In the genomic region with DNA sequence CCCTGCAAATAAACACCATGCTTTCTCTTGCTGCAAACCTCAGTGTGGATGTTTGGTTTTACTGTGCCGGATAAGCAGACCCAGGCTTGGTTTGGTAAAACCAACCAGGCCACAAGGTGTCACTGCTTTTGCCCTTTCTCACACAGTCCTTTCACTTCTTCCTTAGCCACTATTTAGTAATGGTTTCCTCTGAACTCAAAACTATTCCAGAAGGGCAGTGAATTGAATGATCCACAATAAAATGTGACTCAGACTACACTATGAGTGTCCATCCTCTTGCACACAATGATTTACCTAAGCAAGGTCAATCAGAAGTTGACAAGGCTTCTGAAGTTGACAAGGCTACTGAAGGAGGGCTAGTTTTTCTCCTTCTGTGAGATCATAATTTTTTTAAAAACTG, we compare ENCODE assay signal across 9 cellular contexts.
DNase-seq lines count a peak whose midpoint lies in the region; ATAC-seq and TF ChIP-seq lines count a peak whose summit lies in the region.
"Had no signal": no experiment of that assay in that cellular context is flagged by ENCODE, and none has a peak within 500 bp of the region (broad histone marks: within the 10 kb centered on the region; RNA-seq: fewer than 3 reads in every experiment).

No MANE protein-coding gene starts in this region.

- no peak overlapping the region for H4K5ac ChIP-seq in mesendoderm (ENCODE audit: low read length)

- H3K79me2 ChIP-seq in mesendoderm (ENCODE audit: control insufficient read depth, insufficient read depth, low read length) = no peaks in the 10 kb centered on the region

- ATAC-seq in HG03354 (IDR thresholded peaks at IDR 0.05; ENCODE audit: poor library complexity, severe bottlenecking, unreplicated experiment) = peak; percentile 62
- ATAC-seq in HG02642 (IDR thresholded peaks at IDR 0.05; ENCODE audit: poor library complexity, unreplicated experiment) = no peak

- intact Hi-C loops in ascending aorta (cut with DNase I) = loop anchor here (1.0 kb wide), 1 partner anchor 239 kb away; no protein-coding TSS in a partner anchor

- H3K79me1 ChIP-seq in mesendoderm (ENCODE audit: low read length) = no peaks in the 10 kb centered on the region

- H3K4me2 ChIP-seq in mesendoderm (ENCODE audit: low read length) = no peak overlapping the region

- H2BK120ac ChIP-seq in mesendoderm (ENCODE audit: low read depth, low read length) = peak overlapping the region; percentile 95

- DNase-seq in DMS 273 treated with DMSO at 0.1 percent for 48 hours (lab: John Stamatoyannopoulos, UW) (peak; percentile 34), ascending aorta (ENCODE audit: low spot score in 2 of 2) (no peak), mesendoderm (peak; percentile 79)
- DNase-seq in activated CD4-positive, CD25-positive, alpha-beta regulatory T cell treated with anti-CD3 and anti-CD28 coated beads, Interleukin-2, amount 50 U/mL, for 72 hours = no peak
- no peak for DNase-seq in activated CD8-positive, alpha-beta memory T cell treated with anti-CD3 and anti-CD28 coated beads, Interleukin-2, amount 50 U/mL, for 4 hours
- DNase-seq in activated effector memory CD4-positive, alpha-beta T cell treated with Interleukin-2 at 50 U/mL for 16 hours = no peak

- no peaks in the 10 kb centered on the region for H3K9me3 ChIP-seq in ascending aorta
- H3K9me3 ChIP-seq: adrenal gland had no signal

- WGBS in mesendoderm (ENCODE audit: extremely low coverage, insufficient coverage, low lambda C conversion rate) = no CpG with 5 or more reads among the region's 1 CpG

- no peak overlapping the region for H2BK15ac ChIP-seq in mesendoderm (replicated peaks; ENCODE audit: low read depth)

- H3K4me3 ChIP-seq in ascending aorta = no peak overlapping the region
- no peak overlapping the region for H3K4me3 ChIP-seq in mesendoderm (ENCODE audit: low read length)
- H3K4me3 ChIP-seq: adrenal gland had no signal

- H4K8ac ChIP-seq in mesendoderm (ENCODE audit: low read depth, low read length) = no peak overlapping the region

- no peak overlapping the region for H2BK5ac ChIP-seq in mesendoderm (ENCODE audit: low read length)

- TF ChIP-seq CTCF in ascending aorta (IDR thresholded peaks at IDR 0.05) = peak in 2 of 3 experiments; percentile 29 to 42

- H3K4me1 ChIP-seq in ascending aorta (peaks cover 0 to 6% of the 10 kb centered on the region in 2 donors), mesendoderm (ENCODE audit: control insufficient read depth, low read depth, low read length) (peaks cover 14% of the 10 kb centered on the region)
- H3K4me1 ChIP-seq: adrenal gland had no signal

- H3K27ac ChIP-seq in ascending aorta (no peak overlapping the region), mesendoderm (ENCODE audit: low read depth, low read length) (no peak overlapping the region)
- H3K27ac ChIP-seq: adrenal gland had no signal

- H3K18ac ChIP-seq in mesendoderm (ENCODE audit: low read length) = peak overlapping the region; percentile 96

- H3K9ac ChIP-seq in mesendoderm (ENCODE audit: low read length) = no peak overlapping the region

- H2AK5ac ChIP-seq in mesendoderm (ENCODE audit: low read length) = no peak overlapping the region

- H3K23ac ChIP-seq in mesendoderm (ENCODE audit: low read length) = no peak overlapping the region

- H3K27me3 ChIP-seq in ascending aorta (no peaks in the 10 kb centered on the region), mesendoderm (ENCODE audit: insufficient read depth, low read length, poor library complexity) (no peaks in the 10 kb centered on the region)
- H3K27me3 ChIP-seq: adrenal gland had no signal

- peak overlapping the region; percentile 6 for H3K56ac ChIP-seq in mesendoderm (ENCODE audit: low read length)

- H3K36me3 ChIP-seq in ascending aorta = no peaks in the 10 kb centered on the region
- H3K36me3 ChIP-seq in mesendoderm (ENCODE audit: control insufficient read depth, insufficient read depth, low read length) = no peaks in the 10 kb centered on the region
- H3K36me3 ChIP-seq: adrenal gland had no signal

- H3K4ac ChIP-seq in mesendoderm (ENCODE audit: low read depth, low read length) = peak overlapping the region; percentile 66

Comparison
In these comparisons a context has a peak if more than half of its experiments do, and no peak if none do; other contexts are left out.
1. DNase-seq: peak in DMS 273 treated with DMSO at 0.1 percent for 48 hours (single experiment) and mesendoderm (single experiment); none in ascending aorta (0 of 2), activated CD4-positive, CD25-positive, alpha-beta regulatory T cell treated with anti-CD3 and anti-CD28 coated beads, Interleukin-2, amount 50 U/mL, for 72 hours (single experiment), activated CD8-positive, alpha-beta memory T cell treated with anti-CD3 and anti-CD28 coated beads, Interleukin-2, amount 50 U/mL, for 4 hours (single experiment) and activated effector memory CD4-positive, alpha-beta T cell treated with Interleukin-2 at 50 U/mL for 16 hours (single experiment).